1 cellular context compared by ENCODE assay signal in the genomic region with DNA sequence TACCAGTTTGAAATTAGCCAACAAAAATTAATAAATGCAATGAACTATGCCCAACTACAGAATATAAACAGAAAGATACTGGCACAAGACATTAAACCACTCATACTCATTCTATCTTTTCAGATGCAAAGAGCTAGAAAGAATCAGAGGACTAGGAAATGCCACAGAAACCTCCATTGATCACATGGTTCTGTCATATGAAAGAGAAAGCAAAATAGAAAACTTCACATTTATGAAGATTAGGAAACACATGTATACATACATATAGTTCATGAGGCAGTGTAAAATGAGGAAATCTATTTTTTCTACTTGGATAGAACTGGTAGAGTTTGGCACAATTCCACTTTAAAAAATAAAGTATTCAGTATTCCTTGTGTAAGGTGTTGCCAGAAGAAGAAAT.
TF ChIP-seq lines count a peak whose summit lies in the region.

No MANE protein-coding gene starts in this region.

TF ChIP-seq in GM23338, 12 proteins besides CTCF, POLR2A, EP300 and RAD21 (continued from another document):
- TF ChIP-seq, protein P1, sequence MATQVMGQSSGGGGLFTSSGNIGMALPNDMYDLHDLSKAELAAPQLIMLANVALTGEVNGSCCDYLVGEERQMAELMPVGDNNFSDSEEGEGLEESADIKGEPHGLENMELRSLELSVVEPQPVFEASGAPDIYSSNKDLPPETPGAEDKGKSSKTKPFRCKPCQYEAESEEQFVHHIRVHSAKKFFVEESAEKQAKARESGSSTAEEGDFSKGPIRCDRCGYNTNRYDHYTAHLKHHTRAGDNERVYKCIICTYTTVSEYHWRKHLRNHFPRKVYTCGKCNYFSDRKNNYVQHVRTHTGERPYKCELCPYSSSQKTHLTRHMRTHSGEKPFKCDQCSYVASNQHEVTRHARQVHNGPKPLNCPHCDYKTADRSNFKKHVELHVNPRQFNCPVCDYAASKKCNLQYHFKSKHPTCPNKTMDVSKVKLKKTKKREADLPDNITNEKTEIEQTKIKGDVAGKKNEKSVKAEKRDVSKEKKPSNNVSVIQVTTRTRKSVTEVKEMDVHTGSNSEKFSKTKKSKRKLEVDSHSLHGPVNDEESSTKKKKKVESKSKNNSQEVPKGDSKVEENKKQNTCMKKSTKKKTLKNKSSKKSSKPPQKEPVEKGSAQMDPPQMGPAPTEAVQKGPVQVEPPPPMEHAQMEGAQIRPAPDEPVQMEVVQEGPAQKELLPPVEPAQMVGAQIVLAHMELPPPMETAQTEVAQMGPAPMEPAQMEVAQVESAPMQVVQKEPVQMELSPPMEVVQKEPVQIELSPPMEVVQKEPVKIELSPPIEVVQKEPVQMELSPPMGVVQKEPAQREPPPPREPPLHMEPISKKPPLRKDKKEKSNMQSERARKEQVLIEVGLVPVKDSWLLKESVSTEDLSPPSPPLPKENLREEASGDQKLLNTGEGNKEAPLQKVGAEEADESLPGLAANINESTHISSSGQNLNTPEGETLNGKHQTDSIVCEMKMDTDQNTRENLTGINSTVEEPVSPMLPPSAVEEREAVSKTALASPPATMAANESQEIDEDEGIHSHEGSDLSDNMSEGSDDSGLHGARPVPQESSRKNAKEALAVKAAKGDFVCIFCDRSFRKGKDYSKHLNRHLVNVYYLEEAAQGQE (IDR thresholded peaks at IDR 0.05; ENCODE audit: unreplicated experiment): no peak
- no peak for TF ChIP-seq JUNB (IDR thresholded peaks at IDR 0.05; ENCODE audit: unreplicated experiment)
- no peak for TF ChIP-seq CREB1 (CRISPR knock-in tag; IDR thresholded peaks at IDR 0.05; ENCODE audit: low read depth)
- TF ChIP-seq ZNF331 (CRISPR knock-in tag; IDR thresholded peaks at IDR 0.05; ENCODE audit: low read depth): no peak
- TF ChIP-seq EZH2phosphoT487 (IDR thresholded peaks at IDR 0.05; ENCODE audit: unreplicated experiment): no peak
- no peak for TF ChIP-seq NANOG (IDR thresholded peaks at IDR 0.05; ENCODE audit: borderline replicate concordance)
- TF ChIP-seq POLR2AphosphoS5 (IDR thresholded peaks at IDR 0.05; ENCODE audit: low read depth): no peak
- TF ChIP-seq EZH2 (IDR thresholded peaks at IDR 0.05; ENCODE audit: low read depth, unreplicated experiment): no peak
- TF ChIP-seq STAT1 (IDR thresholded peaks at IDR 0.05; ENCODE audit: unreplicated experiment): no peak
- TF ChIP-seq, protein P2, sequence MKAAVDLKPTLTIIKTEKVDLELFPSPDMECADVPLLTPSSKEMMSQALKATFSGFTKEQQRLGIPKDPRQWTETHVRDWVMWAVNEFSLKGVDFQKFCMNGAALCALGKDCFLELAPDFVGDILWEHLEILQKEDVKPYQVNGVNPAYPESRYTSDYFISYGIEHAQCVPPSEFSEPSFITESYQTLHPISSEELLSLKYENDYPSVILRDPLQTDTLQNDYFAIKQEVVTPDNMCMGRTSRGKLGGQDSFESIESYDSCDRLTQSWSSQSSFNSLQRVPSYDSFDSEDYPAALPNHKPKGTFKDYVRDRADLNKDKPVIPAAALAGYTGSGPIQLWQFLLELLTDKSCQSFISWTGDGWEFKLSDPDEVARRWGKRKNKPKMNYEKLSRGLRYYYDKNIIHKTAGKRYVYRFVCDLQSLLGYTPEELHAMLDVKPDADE (IDR thresholded peaks at IDR 0.05): no peak
